Comparison of ENCODE assay signal across 24 cellular contexts in the genomic region with DNA sequence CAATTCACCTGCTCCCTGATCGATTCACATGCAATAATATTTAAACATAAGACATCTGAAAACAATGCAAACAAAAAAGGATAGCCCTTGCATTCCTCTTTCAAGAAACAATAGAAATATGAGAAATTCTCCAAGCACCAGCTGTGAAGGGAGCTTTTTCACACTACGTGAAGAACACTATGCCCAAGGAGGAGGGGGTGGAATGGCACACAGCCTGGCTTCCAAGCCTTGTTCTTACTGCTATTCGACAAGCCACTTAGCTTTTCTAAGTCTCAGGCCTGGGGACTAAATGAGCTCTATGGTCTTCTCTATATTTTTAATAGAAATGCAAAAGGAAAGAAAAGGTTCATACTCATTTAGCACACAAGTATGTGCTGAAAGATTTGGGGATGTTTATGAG.
"Had no signal": no experiment of that assay in that cellular context is flagged by ENCODE, and none has a peak within 500 bp of the region (broad histone marks: within the 10 kb centered on the region; RNA-seq: fewer than 3 reads in every experiment).

No MANE protein-coding gene starts in this region.

- H3K9me3 ChIP-seq: body of pancreas, breast epithelium had no signal

- H3K36me3 ChIP-seq: breast epithelium, SJCRH30 had no signal

- DNase-seq: activated CD4-positive, alpha-beta T cell treated with anti-CD3 and anti-CD28 coated beads for 36 hours; activated CD4-positive, alpha-beta T cell treated with anti-CD3 and anti-CD28 coated beads, Interleukin-2, amount 10 ng/mL, durations not matched to agents 7 days and 5 days; activated CD4-positive, alpha-beta T cell treated with anti-CD3 and anti-CD28 coated beads, Interleukin-2, amount 50 U/mL, for 48 hours; activated CD8-positive, alpha-beta T cell treated with anti-CD3 and anti-CD28 coated beads, Interleukin-2, amount 10 ng/mL, durations not matched to agents 7 days and 5 days; activated gamma-delta T cell; activated naive CD4-positive, alpha-beta T cell treated with Interleukin-2 at 50 U/mL for 16 hours; activated naive CD8-positive, alpha-beta T cell treated with anti-CD3 and anti-CD28 coated beads, Interleukin-2, amount 10 ng/mL, durations not matched to agents 7 days and 5 days; activated T-cell treated with anti-CD3 and anti-CD28 coated beads, Interleukin-2, amount 50 U/mL, for 24 hours; body of pancreas; cerebellar nuclear complex; Kasumi-1; KG1; MM.1S; MV-4-11; NCI-H1092; NCI-H1436 treated with DMSO at 0.1 percent for 48 hours; NCI-H187 treated with DMSO at 0.1 percent for 48 hours; NCI-H2081; NCI-H510A; NCI-H774; SHP77; SJCRH30 had no signal

- H3K4me1 ChIP-seq: body of pancreas, breast epithelium, SJCRH30 had no signal

- H3K27me3 ChIP-seq: body of pancreas, breast epithelium, SJCRH30 had no signal

- H3K27ac ChIP-seq: body of pancreas, breast epithelium, SJCRH30, SK-N-MC had no signal

- H3K4me3 ChIP-seq: body of pancreas, breast epithelium, SJCRH30, SK-N-MC had no signal
